8 cellular contexts compared by ENCODE assay signal in genomic region chr7:150962743-150963399, GRCh38. TPM values are rescaled to one million over a fixed set of nuclear protein-coding genes. Genes with fewer than 3 reads are reported as not detected.
DNase-seq lines count a peak whose midpoint lies in the region; ATAC-seq lines count a peak whose summit lies in the region.

No MANE protein-coding gene starts in this region.

- no peaks in the 10 kb centered on the region for H3K36me3 ChIP-seq in CD8-positive, alpha-beta memory T cell (ENCODE audit: insufficient read depth, low read length)
- H3K36me3 ChIP-seq in MG63: no peaks in the 10 kb centered on the region

- peaks cover 2 to 10% (median 4%) of the 10 kb centered on the region in 3 donors for H3K4me1 Mint-ChIP-seq in CD8-positive, alpha-beta memory T cell

- H3K27me3 ChIP-seq in CD8-positive, alpha-beta memory T cell (ENCODE audit: insufficient read depth, low read length, poor library complexity, severe bottlenecking): peaks cover 7% of the 10 kb centered on the region
- H3K27me3 ChIP-seq in MG63: no peaks in the 10 kb centered on the region

- H3K4me3 Mint-ChIP-seq in CD8-positive, alpha-beta memory T cell: no peak overlapping the region

- peaks cover 9% of the 10 kb centered on the region for H3K4me1 ChIP-seq in CD8-positive, alpha-beta memory T cell (ENCODE audit: insufficient read depth, low read length)

- no peaks in the 10 kb centered on the region for H3K36me3 Mint-ChIP-seq in CD8-positive, alpha-beta memory T cell

- H3K27ac ChIP-seq in CD8-positive, alpha-beta memory T cell (ENCODE audit: low read depth, low read length): peak overlapping the region; percentile 76
- H3K27ac ChIP-seq in substantia nigra (ENCODE audit: low read depth, low read length, poor library complexity, severe bottlenecking): no peak overlapping the region

- ATAC-seq in GM19452 (IDR thresholded peaks at IDR 0.05; ENCODE audit: unreplicated experiment): peak; percentile 70
- no peak for ATAC-seq in GM18870 (IDR thresholded peaks at IDR 0.05; ENCODE audit: unreplicated experiment)

- no peaks in the 10 kb centered on the region for H3K9me3 ChIP-seq in CD8-positive, alpha-beta memory T cell (ENCODE audit: low read length)
- H3K9me3 ChIP-seq in MG63: no peaks in the 10 kb centered on the region

- H3K27ac Mint-ChIP-seq in CD8-positive, alpha-beta memory T cell: no peak overlapping the region

- POLR2A ChIA-PET in CD8-positive, alpha-beta memory T cell (lab: Charles Lee): interaction anchor here (0.5 kb wide), 1 partner anchor 1191 kb away, joined by 5 read pairs; no protein-coding TSS in a partner anchor

- peak; percentile 35 to 69 (median 50) for DNase-seq in CD8-positive, alpha-beta memory T cell
- peak; percentile 24 for DNase-seq in MG63
- DNase-seq in activated CD4-positive, alpha-beta T cell treated with anti-CD3 and anti-CD28 coated beads, Interleukin-2, amount 50 U/mL, for 48 hours: peak; percentile 58 to 62
- DNase-seq in effector CD4-positive, alpha-beta T cell: peak; percentile 45
- peak; percentile 66 for DNase-seq in midbrain (lab: John Stamatoyannopoulos, UW)
- DNase-seq in substantia nigra (lab: John Stamatoyannopoulos, UW): peak in 38 of 49 donors; percentile 17 to 74 (median 50)

- no peak overlapping the region for H3K4me3 ChIP-seq in CD8-positive, alpha-beta memory T cell (ENCODE audit: low read length)
- no peak overlapping the region for H3K4me3 ChIP-seq in MG63

- peaks cover 19 to 28% of the 10 kb centered on the region in 2 donors for H3K27me3 Mint-ChIP-seq in CD8-positive, alpha-beta memory T cell

- CTCF ChIA-PET in CD8-positive, alpha-beta memory T cell (lab: Charles Lee): interaction anchor here (0.6 to 5.7 kb wide), 30 partner anchors 12 to 207 kb away, joined by 3 to 40 read pairs (median 4); partner anchors contain the start of genes ABCB8, NOS3 and TMUB1

- no peaks in the 10 kb centered on the region for H3K9me3 Mint-ChIP-seq in CD8-positive, alpha-beta memory T cell

RNA-seq across cellular contexts. Expression of gene KCNH2, which starts 15.2 kb away (rescaled TPM):
- under 1 TPM; 0.11 to 0.24 TPM for total RNA-seq in CD8-positive, alpha-beta memory T cell
- 0.63 TPM for polyA plus RNA-seq in CD8-positive, alpha-beta memory T cell
- total RNA-seq in MG63 (2014; rRNA removed; shearing (Covaris generic); ENCODE audit: low replicate concordance): 0.33 TPM in 1 of 2 replicates, not detected in the other

RNA-seq across cellular contexts. Expression of gene NOS3, which starts 27.9 kb away (rescaled TPM):
- 10 to 100 TPM in 1 of 2 experiments, 1 to 10 TPM in 1; 9.9 to 10.6 TPM for total RNA-seq in CD8-positive, alpha-beta memory T cell
- polyA plus RNA-seq in CD8-positive, alpha-beta memory T cell: 5.2 TPM
- total RNA-seq in MG63 (2014; rRNA removed; shearing (Covaris generic); ENCODE audit: low replicate concordance): 0.20 TPM in 1 of 2 replicates, not detected in the other
